ENCODE assay signal across 8 cellular contexts in the genomic region with DNA sequence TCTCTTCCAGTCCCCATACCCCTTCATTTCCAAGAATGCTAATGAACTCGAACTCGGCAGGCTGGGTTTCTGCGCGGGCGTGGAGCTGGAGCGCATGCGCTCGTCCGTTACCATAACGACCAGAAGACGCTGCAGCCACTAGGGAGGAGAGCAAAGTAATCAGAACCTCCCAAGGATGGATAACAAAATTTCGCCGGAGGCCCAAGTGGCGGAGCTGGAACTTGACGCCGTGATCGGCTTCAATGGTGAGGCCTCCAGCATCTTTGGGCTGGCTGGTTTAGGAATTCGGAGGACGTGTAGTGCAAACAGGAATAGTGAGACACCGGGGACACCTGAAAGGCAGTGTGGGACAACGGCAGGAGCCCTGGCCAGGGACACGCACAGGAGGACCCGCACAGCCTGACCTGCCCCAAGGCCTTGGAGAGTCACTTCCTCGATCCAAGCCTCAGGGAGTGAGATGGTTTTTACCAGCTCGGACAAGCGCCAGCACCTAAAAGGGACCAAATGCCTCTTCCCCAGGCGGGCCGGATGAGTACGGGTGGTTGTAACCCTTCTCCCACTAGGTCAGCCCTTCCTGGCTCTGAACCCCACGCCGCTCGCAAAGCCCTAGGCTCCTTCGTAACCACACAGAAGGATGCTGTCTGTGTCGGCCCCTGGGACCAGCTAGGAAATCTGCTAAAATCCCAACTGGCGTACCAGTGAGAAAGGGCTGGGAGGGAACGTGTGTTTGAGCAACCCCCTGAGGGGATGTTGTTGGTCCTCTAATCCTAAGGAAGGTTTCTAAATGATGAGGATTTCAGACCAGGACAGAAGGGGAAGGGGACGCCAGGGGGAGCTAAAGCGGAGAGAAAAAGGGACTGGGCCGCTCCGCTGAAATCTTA. TPM values are rescaled to one million over a fixed set of nuclear protein-coding genes. Genes with fewer than 3 reads are reported as not detected.
DNase-seq lines count a peak whose midpoint lies in the region; ATAC-seq and TF ChIP-seq lines count a peak whose summit lies in the region.

A gene with protein sequence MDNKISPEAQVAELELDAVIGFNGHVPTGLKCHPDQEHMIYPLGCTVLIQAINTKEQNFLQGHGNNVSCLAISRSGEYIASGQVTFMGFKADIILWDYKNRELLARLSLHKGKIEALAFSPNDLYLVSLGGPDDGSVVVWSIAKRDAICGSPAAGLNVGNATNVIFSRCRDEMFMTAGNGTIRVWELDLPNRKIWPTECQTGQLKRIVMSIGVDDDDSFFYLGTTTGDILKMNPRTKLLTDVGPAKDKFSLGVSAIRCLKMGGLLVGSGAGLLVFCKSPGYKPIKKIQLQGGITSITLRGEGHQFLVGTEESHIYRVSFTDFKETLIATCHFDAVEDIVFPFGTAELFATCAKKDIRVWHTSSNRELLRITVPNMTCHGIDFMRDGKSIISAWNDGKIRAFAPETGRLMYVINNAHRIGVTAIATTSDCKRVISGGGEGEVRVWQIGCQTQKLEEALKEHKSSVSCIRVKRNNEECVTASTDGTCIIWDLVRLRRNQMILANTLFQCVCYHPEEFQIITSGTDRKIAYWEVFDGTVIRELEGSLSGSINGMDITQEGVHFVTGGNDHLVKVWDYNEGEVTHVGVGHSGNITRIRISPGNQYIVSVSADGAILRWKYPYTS (plus strand): TSS at position 122 of the 881 bp plus-strand sequence. CDS start 54 bp downstream, at position 176.

- intact Hi-C loops in activated B cell treated with CpG ODN at 0.5 μM for 24 hours (cut with micrococcal nuclease) = loop anchor here (5.0 to 10.0 kb wide), 3 partner anchors 944 to 1194 kb away; partner anchors contain the start of genes MYH10 and RPL26

- peaks cover 3% of the 10 kb centered on the region for H3K36me3 Mint-ChIP-seq in activated B cell treated with CpG ODN at 0.5 μM for 24 hours (ENCODE audit: low read depth)

- peak within 1 kb of the TSS; percentile 99 for H3K4me2 ChIP-seq in BLaER1

- H3K4me1 ChIP-seq in BLaER1 = peaks cover 18% of the 10 kb centered on the region

- no peaks in the 10 kb centered on the region for H3K27me3 Mint-ChIP-seq in activated B cell treated with CpG ODN at 0.5 μM for 24 hours

- H3K9me3 ChIP-seq in BLaER1 = no peaks in the 10 kb centered on the region

- H3K9me3 Mint-ChIP-seq in activated B cell treated with CpG ODN at 0.5 μM for 24 hours = no peaks in the 10 kb centered on the region

- H3K27ac ChIP-seq in BLaER1 (no peak within 1 kb of the TSS), caudate nucleus (ENCODE audit: low read depth, low read length) (peak within 1 kb of the TSS; percentile 36)

- POLR2A ChIA-PET in activated B cell treated with CpG ODN at 0.5 μM for 24 hours (lab: Charles Lee) = interaction anchor here (0.7 to 1.2 kb wide), 3 partner anchors 10 to 1126 kb away, joined by 3 read pairs; no protein-coding TSS in a partner anchor

- CTCF ChIA-PET in activated B cell treated with CpG ODN at 0.5 μM for 24 hours (lab: Charles Lee) = interaction anchor here (0.7 to 2.0 kb wide), 8 partner anchors 10 to 1041 kb away, joined by 3 to 6 read pairs (median 4); no protein-coding TSS in a partner anchor

- peak; percentile 48 for ATAC-seq in GM21390 (IDR thresholded peaks at IDR 0.05; ENCODE audit: unreplicated experiment)
- peak; percentile 67 for ATAC-seq in activated B cell treated with CpG ODN at 0.5 μM for 24 hours (ENCODE audit: low read depth)
- no peak for ATAC-seq in HG03457 (IDR thresholded peaks at IDR 0.05; ENCODE audit: unreplicated experiment)

- peak within 1 kb of the TSS; percentile 87 for H3K27ac Mint-ChIP-seq in activated B cell treated with CpG ODN at 0.5 μM for 24 hours

- peak within 1 kb of the TSS; percentile 99 for H3K4me3 Mint-ChIP-seq in activated B cell treated with CpG ODN at 0.5 μM for 24 hours

- peak within 1 kb of the TSS; percentile 73 for H3K9ac ChIP-seq in BLaER1

- DNase-seq in NCI-H1694 treated with DMSO at 0.1 percent for 48 hours (lab: John Stamatoyannopoulos, UW) = peak; percentile 49
- DNase-seq in activated B cell treated with CpG ODN at 0.5 μM for 24 hours = peak; percentile 66
- DNase-seq in caudate nucleus (lab: John Stamatoyannopoulos, UW) = peak in 60 of 61 donors; percentile 10 to 89 (median 66)
- DNase-seq in inferior parietal cortex (ENCODE audit: extremely low spot score) = peak; percentile 80
- DNase-seq in smooth muscle cell of the brain vasculature (ENCODE audit: low read depth, low spot score) = peak; percentile 56

- peaks cover 29% of the 10 kb centered on the region for H3K4me1 Mint-ChIP-seq in activated B cell treated with CpG ODN at 0.5 μM for 24 hours

- H4K20me1 ChIP-seq in BLaER1 = no peaks in the 10 kb centered on the region

- peak; percentile 53 for TF ChIP-seq CTCF in activated B cell treated with CpG ODN at 0.5 μM for 24 hours (IDR thresholded peaks at IDR 0.05)

- no peaks in the 10 kb centered on the region for H3K27me3 ChIP-seq in BLaER1

- H3K4me3 ChIP-seq in BLaER1 = peak within 1 kb of the TSS; percentile 84

- no peaks in the 10 kb centered on the region for H3K36me3 ChIP-seq in BLaER1

RNA-seq across cellular contexts. Expression of the gene that starts here (rescaled TPM):
- total RNA-seq in activated B cell treated with CpG ODN at 0.5 μM for 24 hours = not detected in 2 replicates

Comparison
In these comparisons a context has a peak if more than half of its experiments do, and no peak if none do; other contexts are left out.
1. Peak in DNase-seq and ATAC-seq in activated B cell treated with CpG ODN at 0.5 μM for 24 hours; RNA of the gene not detected or under 1 TPM.